In genomic region chr2:38109732-38110181, GRCh38 we compare ENCODE assay signal across 11 cellular contexts. TPM values are rescaled to one million over a fixed set of nuclear protein-coding genes. Genes with fewer than 3 reads are reported as not detected.
A peak's percentile ranks its signal among the peaks of the same experiment; 100 is the strongest.
DNase-seq lines count a peak whose midpoint lies in the region; ATAC-seq and TF ChIP-seq lines count a peak whose summit lies in the region.
"Had no signal": no experiment of that assay in that cellular context is flagged by ENCODE, and none has a peak within 500 bp of the region (broad histone marks: within the 10 kb centered on the region; RNA-seq: fewer than 3 reads in every experiment).

No MANE protein-coding gene starts in this region.

- H3K4me1 ChIP-seq in upper lobe of right lung: peaks cover 54% of the 10 kb centered on the region

- peak overlapping the region; percentile 76 for H3K27ac ChIP-seq in upper lobe of right lung
- H3K27ac ChIP-seq: adrenal gland had no signal

- H3K36me3 Mint-ChIP-seq in activated naive CD4-positive, alpha-beta T cell treated with anti-CD3 and anti-CD28 coated beads for 36 hours (ENCODE audit: low read depth): no peaks in the 10 kb centered on the region
- no peaks in the 10 kb centered on the region for H3K36me3 Mint-ChIP-seq in activated naive CD4-positive, alpha-beta T cell treated with anti-CD3 and anti-CD28 coated beads, Interleukin-2, amount 10 ng/mL, durations not matched to agents 7 days and 5 days
- H3K36me3 Mint-ChIP-seq: stimulated activated memory B cell treated with anti-CD40 and anti-IgM and Interleukin-4, amounts not matched to agents 10 μg/mL and 1 μg/mL and 100 μg/mL, for 72 hours had no signal

- intact Hi-C loops in upper lobe of right lung (cut with DNase I): no loop called here
- intact Hi-C loops in activated naive CD4-positive, alpha-beta T cell treated with anti-CD3 and anti-CD28 coated beads for 36 hours (cut with micrococcal nuclease): loop anchor here (5.0 kb wide), 1 partner anchor 712 kb away; no protein-coding TSS in a partner anchor

- H3K27ac Mint-ChIP-seq in activated naive CD4-positive, alpha-beta T cell treated with anti-CD3 and anti-CD28 coated beads for 36 hours: no peak overlapping the region
- H3K27ac Mint-ChIP-seq in activated naive CD4-positive, alpha-beta T cell treated with anti-CD3 and anti-CD28 coated beads, Interleukin-2, amount 10 ng/mL, durations not matched to agents 7 days and 5 days: no peak overlapping the region
- H3K27ac Mint-ChIP-seq: IgD-negative memory B cell; stimulated activated memory B cell treated with anti-CD40 and anti-IgM and Interleukin-4, amounts not matched to agents 10 μg/mL and 1 μg/mL and 100 μg/mL, for 72 hours had no signal

- no peaks in the 10 kb centered on the region for H3K9me3 ChIP-seq in upper lobe of right lung
- H3K9me3 ChIP-seq: adrenal gland had no signal

- CTCF ChIA-PET in activated naive CD4-positive, alpha-beta T cell treated with anti-CD3 and anti-CD28 coated beads for 36 hours (lab: Charles Lee): interaction anchor here (0.8 to 2.1 kb wide), 6 partner anchors 8 to 165 kb away, joined by 3 to 11 read pairs (median 4); partner anchors contain the start of gene CYP1B1
- CTCF ChIA-PET in activated naive CD4-positive, alpha-beta T cell treated with anti-CD3 and anti-CD28 coated beads, Interleukin-2, amount 10 ng/mL, durations not matched to agents 7 days and 5 days (lab: Charles Lee): interaction anchor here (0.9 to 1.4 kb wide), 3 partner anchors 33 to 164 kb away, joined by 3 to 4 read pairs (median 3); partner anchors contain the start of gene CYP1B1

- no peaks in the 10 kb centered on the region for H3K9me3 Mint-ChIP-seq in activated naive CD4-positive, alpha-beta T cell treated with anti-CD3 and anti-CD28 coated beads for 36 hours
- no peaks in the 10 kb centered on the region for H3K9me3 Mint-ChIP-seq in activated naive CD4-positive, alpha-beta T cell treated with anti-CD3 and anti-CD28 coated beads, Interleukin-2, amount 10 ng/mL, durations not matched to agents 7 days and 5 days

- no peaks in the 10 kb centered on the region for H3K36me3 ChIP-seq in upper lobe of right lung
- H3K36me3 ChIP-seq: adrenal gland had no signal

- DNase-seq in amniotic epithelial cell (ENCODE audit: low read depth) (peak; percentile 62), kidney glomerular epithelial cell (lab: John Stamatoyannopoulos, UW) (peak; percentile 78), upper lobe of right lung (no peak), midbrain (lab: John Stamatoyannopoulos, UW) (no peak)
- no peak for DNase-seq in activated naive CD4-positive, alpha-beta T cell treated with anti-CD3 and anti-CD28 coated beads for 36 hours
- no peak for DNase-seq in activated naive CD4-positive, alpha-beta T cell treated with anti-CD3 and anti-CD28 coated beads, Interleukin-2, amount 10 ng/mL, durations not matched to agents 7 days and 5 days
- DNase-seq: adrenal gland, DMS 273 treated with DMSO at 0.1 percent for 48 hours had no signal

- H3K4me1 Mint-ChIP-seq in activated naive CD4-positive, alpha-beta T cell treated with anti-CD3 and anti-CD28 coated beads for 36 hours (ENCODE audit: low read depth): peaks cover 14% of the 10 kb centered on the region
- H3K4me1 Mint-ChIP-seq in activated naive CD4-positive, alpha-beta T cell treated with anti-CD3 and anti-CD28 coated beads, Interleukin-2, amount 10 ng/mL, durations not matched to agents 7 days and 5 days: peaks cover 18% of the 10 kb centered on the region
- H3K4me1 Mint-ChIP-seq: IgD-negative memory B cell had no signal

- H3K4me3 Mint-ChIP-seq in activated naive CD4-positive, alpha-beta T cell treated with anti-CD3 and anti-CD28 coated beads for 36 hours: no peak overlapping the region
- no peak overlapping the region for H3K4me3 Mint-ChIP-seq in activated naive CD4-positive, alpha-beta T cell treated with anti-CD3 and anti-CD28 coated beads, Interleukin-2, amount 10 ng/mL, durations not matched to agents 7 days and 5 days
- H3K4me3 Mint-ChIP-seq: stimulated activated memory B cell treated with anti-CD40 and anti-IgM and Interleukin-4, amounts not matched to agents 10 μg/mL and 1 μg/mL and 100 μg/mL, for 72 hours had no signal

- H3K4me3 ChIP-seq in upper lobe of right lung: no peak overlapping the region
- H3K4me3 ChIP-seq: adrenal gland had no signal

- no peaks in the 10 kb centered on the region for H3K27me3 ChIP-seq in upper lobe of right lung
- H3K27me3 ChIP-seq: adrenal gland had no signal

- ATAC-seq in HG02642 (IDR thresholded peaks at IDR 0.05; ENCODE audit: poor library complexity, unreplicated experiment) (peak; percentile 51), upper lobe of right lung (peak; percentile 47)
- ATAC-seq: stimulated activated memory B cell treated with anti-CD40 and anti-IgM and Interleukin-4, amounts not matched to agents 10 μg/mL and 1 μg/mL and 100 μg/mL, for 72 hours had no signal

- TF ChIP-seq CTCF in upper lobe of right lung (IDR thresholded peaks at IDR 0.05): no peak

- peaks cover 26% of the 10 kb centered on the region for H3K27me3 Mint-ChIP-seq in activated naive CD4-positive, alpha-beta T cell treated with anti-CD3 and anti-CD28 coated beads for 36 hours (ENCODE audit: low read depth)
- peaks cover 26% of the 10 kb centered on the region for H3K27me3 Mint-ChIP-seq in activated naive CD4-positive, alpha-beta T cell treated with anti-CD3 and anti-CD28 coated beads, Interleukin-2, amount 10 ng/mL, durations not matched to agents 7 days and 5 days

RNA-seq across cellular contexts. Expression of gene CYP1B1, which starts 33.8 kb away (rescaled TPM):
- 69.4 TPM for total RNA-seq in upper lobe of right lung
- total RNA-seq in activated naive CD4-positive, alpha-beta T cell treated with anti-CD3 and anti-CD28 coated beads for 36 hours: 1 to 10 TPM; 2.4 to 2.5 TPM

Comparison
In these comparisons a context has a peak if more than half of its experiments do, and no peak if none do; other contexts are left out.
1. DNase-seq: peak in amniotic epithelial cell (single experiment) and kidney glomerular epithelial cell (single experiment); none in upper lobe of right lung (single experiment), midbrain (single experiment), activated naive CD4-positive, alpha-beta T cell treated with anti-CD3 and anti-CD28 coated beads for 36 hours (single experiment) and activated naive CD4-positive, alpha-beta T cell treated with anti-CD3 and anti-CD28 coated beads, Interleukin-2, amount 10 ng/mL, durations not matched to agents 7 days and 5 days (single experiment).
2. RNA of gene CYP1B1, which starts 33.8 kb away (total RNA-seq): 69.4 TPM in upper lobe of right lung (single experiment); 2.4 to 2.5 TPM in activated naive CD4-positive, alpha-beta T cell treated with anti-CD3 and anti-CD28 coated beads for 36 hours; every median in the first group is over 10 times any median in the second.